Comparison of ENCODE assay signal across 7 cellular contexts in genomic region chr19:52569648-52570004, GRCh38. TPM values are rescaled to one million over a fixed set of nuclear protein-coding genes. Genes with fewer than 3 reads are reported as not detected.
A peak's percentile ranks its signal among the peaks of the same experiment; 100 is the strongest.
DNase-seq lines count a peak whose midpoint lies in the region; ATAC-seq and TF ChIP-seq lines count a peak whose summit lies in the region.
"Not testable (repeated sequence)": the region's sequence is repeated elsewhere in the genome, so short reads cannot be mapped to it uniquely, and the experiment has no call there.

No MANE protein-coding gene starts in this region.

- peak; percentile 71 for ATAC-seq in WTC11
- ATAC-seq in Right ventricle myocardium inferior: peak; percentile 46
- peak; percentile 6 for ATAC-seq in memory B cell (ENCODE audit: low read depth)

- H3K36me3 ChIP-seq in sigmoid colon: peaks cover 0 to 23% (median 5%) of the 10 kb centered on the region in 4 donors

- H3K27ac Mint-ChIP-seq in WTC11 (peak overlapping the region; percentile 99), memory B cell (peak overlapping the region; percentile 94)
- H3K27ac Mint-ChIP-seq in MCF 10A (ENCODE audit: low read depth, unreplicated experiment): not testable (repeated sequence)

- H3K36me3 Mint-ChIP-seq in WTC11: peaks cover 28% of the 10 kb centered on the region
- peaks cover 38% of the 10 kb centered on the region for H3K36me3 Mint-ChIP-seq in MCF 10A (ENCODE audit: insufficient read depth, unreplicated experiment)
- H3K36me3 Mint-ChIP-seq in memory B cell: peaks cover 35% of the 10 kb centered on the region

- H3K4me3 ChIP-seq in GM12864 (ENCODE audit: low read depth, low read length) (peak overlapping the region; percentile 76), sigmoid colon (peak overlapping the region; percentile 57 to 84 (median 64))

- H3K4me1 Mint-ChIP-seq in WTC11: peaks cover 47% of the 10 kb centered on the region
- H3K4me1 Mint-ChIP-seq in MCF 10A (ENCODE audit: insufficient read depth, unreplicated experiment): peaks cover 12% of the 10 kb centered on the region
- H3K4me1 Mint-ChIP-seq in memory B cell: peaks cover 19% of the 10 kb centered on the region

- not testable (repeated sequence) for TF ChIP-seq CTCF in GM12864 (IDR thresholded peaks at IDR 0.05; ENCODE audit: low read depth, low read length, missing control alignments); WTC11 (IDR thresholded peaks at IDR 0.05); MCF 10A (IDR thresholded peaks at IDR 0.05; ENCODE audit: unreplicated experiment); sigmoid colon (IDR thresholded peaks at IDR 0.05)

- not testable (repeated sequence) for BruUV-seq in MCF 10A (replicated peaks; lab: Mats Ljungman, UMichigan)

- peaks cover 0 to 21% (median 13%) of the 10 kb centered on the region in 4 donors for H3K4me1 ChIP-seq in sigmoid colon

- H3K4me3 Mint-ChIP-seq in WTC11: peak overlapping the region; percentile 91
- peak overlapping the region; percentile 89 for H3K4me3 Mint-ChIP-seq in MCF 10A (ENCODE audit: unreplicated experiment)
- H3K4me3 Mint-ChIP-seq in memory B cell: peak overlapping the region; percentile 96

- H3K9me3 Mint-ChIP-seq in WTC11: not testable (repeated sequence)
- H3K9me3 Mint-ChIP-seq in MCF 10A (ENCODE audit: unreplicated experiment) (peaks cover 24% of the 10 kb centered on the region), memory B cell (peaks cover 16% of the 10 kb centered on the region)

- CTCF ChIA-PET in WTC11 (lab: Charles Lee); MCF 10A (lab: Yijun Ruan, JAX): not testable (repeated sequence)

- POLR2A ChIA-PET in WTC11 (lab: Charles Lee); MCF 10A (lab: Yijun Ruan, JAX): not testable (repeated sequence)

- TF ChIP-seq EP300 in sigmoid colon (IDR thresholded peaks at IDR 0.05): not testable (repeated sequence)

- TF ChIP-seq POLR2A in sigmoid colon (IDR thresholded peaks at IDR 0.05): not testable (repeated sequence)

- H3K27me3 ChIP-seq in sigmoid colon: not testable (repeated sequence)

- intact Hi-C loops in MCF 10A (cut with micrococcal nuclease): not testable (repeated sequence)
- intact Hi-C loops in Right ventricle myocardium inferior (cut with DNase I): loop anchor here (1.0 kb wide), 1 partner anchor 42 kb away; the partner anchor contains the start of gene ZNF808
- intact Hi-C loops in sigmoid colon (cut with DNase I): loop anchor here (2.0 to 5.0 kb wide), 2 partner anchors 31 to 42 kb away; partner anchors contain the start of gene ZNF808

- 16 to 33% methylated on average over 13 of the region's 13 CpGs for WGBS in sigmoid colon, 2 donors

- H3K27me3 Mint-ChIP-seq in WTC11 (ENCODE audit: low read depth); MCF 10A (ENCODE audit: insufficient read depth, unreplicated experiment); memory B cell: not testable (repeated sequence)

- H3K27ac ChIP-seq in sigmoid colon: peak overlapping the region; percentile 83 to 87 (median 85)

- H3K9me3 ChIP-seq in sigmoid colon: not testable (repeated sequence)

- not testable (repeated sequence) for DNase-seq in GM12864 (ENCODE audit: low read depth); MCF 10A (ENCODE audit: unreplicated experiment); memory B cell (ENCODE audit: low spot score in 2 of 2)
- DNase-seq in NCI-H1105 (lab: John Stamatoyannopoulos, UW) (peak; percentile 36), WTC11 (ENCODE audit: low spot score) (peak; percentile 86), Right ventricle myocardium inferior (ENCODE audit: missing footprints) (peak; percentile 75), sigmoid colon (peak; percentile 75)

TF ChIP-seq in WTC11, 78 proteins besides CTCF, POLR2A, EP300 and RAD21:
- peak; percentile 27; the same call in 1 of the 2 replicates for TF ChIP-seq FOXK1 (CRISPR knock-in tag; IDR thresholded peaks at IDR 0.05)
- peak; percentile 61; the same call in 1 of the 2 replicates for TF ChIP-seq TEAD4 (CRISPR knock-in tag; IDR thresholded peaks at IDR 0.05)
- peak; percentile 42; the same call in 1 of the 2 replicates for TF ChIP-seq TEAD1 (CRISPR knock-in tag; IDR thresholded peaks at IDR 0.05)
TF ChIP-seq in WTC11: peak in this region for 3; not testable (repeated sequence) for 75.

RNA-seq across cellular contexts. Expression of gene ZNF701, which starts 0.5 kb away (rescaled TPM):
- total RNA-seq in WTC11 (2021) (34.6 to 40.3 TPM (median 35.0 TPM) in 3 replicates), MCF 10A (2022) (8.3 and 13.0 TPM in 2 replicates), Right ventricle myocardium inferior (16.6 TPM), sigmoid colon (10 to 100 TPM; 12.4 to 22.4 (median 14.8) TPM)
- 10 to 100 TPM in 1 of 3 donors, 1 to 10 TPM in 2; 4.8 to 11.9 (median 5.5) TPM for polyA plus RNA-seq in sigmoid colon

RNA-seq across cellular contexts. Expression of gene ZNF808, which starts 42.2 kb away (rescaled TPM):
- total RNA-seq in WTC11 (2021): 47.1 to 59.2 TPM (median 49.2 TPM) in 3 replicates
- 14.8 and 18.2 TPM in 2 replicates for total RNA-seq in MCF 10A (2022)
- 30.9 TPM for total RNA-seq in Right ventricle myocardium inferior
- 10 to 100 TPM; 13.0 to 26.6 (median 18.7) TPM for total RNA-seq in sigmoid colon
- polyA plus RNA-seq in sigmoid colon: 1 to 10 TPM; 1.8 to 7.5 (median 3.5) TPM

Comparison
In these comparisons a context has a peak if more than half of its experiments do, and no peak if none do; other contexts are left out.
1. ATAC-seq: peak in every context shown above with its lines; median percentile 71 in WTC11; 46 in Right ventricle myocardium inferior; 6 in memory B cell.